8 cellular contexts compared by ENCODE assay signal in the genomic region with DNA sequence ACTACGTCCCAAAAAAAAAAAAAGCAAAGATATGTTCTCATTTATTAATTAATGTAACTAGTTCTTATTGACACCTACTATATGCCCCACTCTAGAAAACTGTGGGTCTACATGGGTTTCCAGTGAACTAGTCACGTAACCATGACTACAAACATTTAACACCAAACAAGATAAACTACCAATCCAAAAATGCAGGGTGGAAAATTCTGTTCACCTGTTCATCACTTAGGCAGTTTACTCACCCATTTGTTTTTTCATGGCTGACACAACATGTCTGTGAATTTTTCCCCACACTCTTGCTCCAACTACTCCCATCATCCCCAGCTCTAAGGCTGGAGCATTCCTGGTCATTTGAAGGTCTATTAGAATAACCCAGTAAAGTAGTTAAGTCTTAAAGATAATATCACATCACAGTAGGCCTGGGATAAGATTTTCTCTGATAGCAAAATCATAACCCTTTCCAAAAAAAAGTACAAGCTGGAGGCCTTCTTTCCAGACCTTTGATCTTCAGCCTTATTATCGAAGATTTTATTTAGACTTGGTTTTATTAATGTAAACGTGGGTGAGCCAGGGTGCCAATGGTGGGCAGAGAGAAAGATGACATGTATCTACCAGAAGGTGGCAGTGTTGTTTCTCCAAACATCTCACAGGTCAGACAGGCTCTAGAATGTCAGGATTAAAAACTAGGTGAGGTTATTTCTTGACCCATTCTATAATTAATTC.
DNase-seq lines count a peak whose midpoint lies in the region; ATAC-seq and TF ChIP-seq lines count a peak whose summit lies in the region.

No MANE protein-coding gene starts in this region.

- intact Hi-C loops in activated B cell treated with CpG ODN at 0.5 μM for 24 hours (cut with micrococcal nuclease): loop anchor here (1.0 to 10.0 kb wide), 9 partner anchors 62 to 1057 kb away; a partner anchor contains a TSS

- CTCF ChIA-PET in activated B cell treated with CpG ODN at 0.5 μM for 24 hours (lab: Charles Lee): interaction anchor here (0.6 to 9.2 kb wide), 3 partner anchors 62 to 317 kb away, joined by 3 to 98 read pairs (median 3); a partner anchor contains a TSS

- POLR2A ChIA-PET in activated B cell treated with CpG ODN at 0.5 μM for 24 hours (lab: Charles Lee): no interaction called here

- H3K9me3 Mint-ChIP-seq in activated B cell treated with CpG ODN at 0.5 μM for 24 hours: no peaks in the 10 kb centered on the region

- H3K27ac Mint-ChIP-seq in activated B cell treated with CpG ODN at 0.5 μM for 24 hours: no peak overlapping the region

- DNase-seq in 8988T (peak; percentile 16), EL (peak; percentile 61), NCI-H2171 treated with DMSO at 0.1 percent for 48 hours (lab: John Stamatoyannopoulos, UW) (peak; percentile 88), activated B cell treated with CpG ODN at 0.5 μM for 24 hours (no peak), foreskin fibroblast (peak; percentile 39 to 76), non-pigmented ciliary epithelial cell (ENCODE audit: low read depth) (peak; percentile 14)

- ATAC-seq in HG02759 (IDR thresholded peaks at IDR 0.05; ENCODE audit: unreplicated experiment): peak; percentile 67
- ATAC-seq in activated B cell treated with CpG ODN at 0.5 μM for 24 hours (ENCODE audit: low read depth): peak; percentile 95
- ATAC-seq in GM18861 (IDR thresholded peaks at IDR 0.05; ENCODE audit: unreplicated experiment): no peak

- no peaks in the 10 kb centered on the region for H3K36me3 Mint-ChIP-seq in activated B cell treated with CpG ODN at 0.5 μM for 24 hours (ENCODE audit: low read depth)

- TF ChIP-seq CTCF in activated B cell treated with CpG ODN at 0.5 μM for 24 hours (IDR thresholded peaks at IDR 0.05): peak; percentile 68
- peak; percentile 65 for TF ChIP-seq CTCF in foreskin fibroblast (IDR thresholded peaks at IDR 0.05; ENCODE audit: low read depth, low read length)

- H3K27me3 Mint-ChIP-seq in activated B cell treated with CpG ODN at 0.5 μM for 24 hours: peaks cover 3% of the 10 kb centered on the region

- H3K4me3 ChIP-seq in foreskin fibroblast (ENCODE audit: low read depth in 1 of 2, low read length in 2 of 2): no peak overlapping the region

- no peak overlapping the region for H3K4me3 Mint-ChIP-seq in activated B cell treated with CpG ODN at 0.5 μM for 24 hours

- no peaks in the 10 kb centered on the region for H3K4me1 Mint-ChIP-seq in activated B cell treated with CpG ODN at 0.5 μM for 24 hours
